In the genomic region with DNA sequence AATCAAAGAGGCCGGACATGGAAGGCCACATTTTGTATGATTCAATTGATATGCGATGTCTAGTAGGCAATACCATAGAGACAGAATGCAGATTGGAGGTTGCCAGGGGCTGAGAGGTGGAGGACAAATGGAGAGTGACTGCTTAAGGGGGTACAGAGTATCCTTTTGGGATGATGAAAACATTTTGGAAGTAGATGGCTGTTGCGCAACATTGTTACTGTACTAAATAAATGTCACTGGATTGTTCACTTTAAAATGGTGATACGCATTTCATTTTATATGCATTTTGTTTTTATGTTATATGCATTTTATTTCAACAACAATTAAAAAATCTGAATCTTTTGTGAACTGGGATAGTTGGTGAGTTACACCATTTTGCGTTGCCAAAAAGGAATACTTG, we compare ENCODE assay signal across 31 cellular contexts.
"Had no signal": no experiment of that assay in that cellular context is flagged by ENCODE, and none has a peak within 500 bp of the region (broad histone marks: within the 10 kb centered on the region; RNA-seq: fewer than 3 reads in every experiment).

No MANE protein-coding gene starts in this region.

- H3K4me2 ChIP-seq: neural progenitor cell, smooth muscle cell had no signal

- H3K4me3 Mint-ChIP-seq: natural killer cell; nephron; stimulated activated memory B cell treated with anti-CD40 and anti-IgM and Interleukin-4, amounts not matched to agents 10 μg/mL and 1 μg/mL and 100 μg/mL, for 72 hours; stimulated activated naive CD8-positive, alpha-beta T cell treated with anti-CD3 and anti-CD28 coated beads, Interleukin-15, amount 100 ng/mL, for 72 hours; type B pancreatic cell had no signal

- H3K9me3 ChIP-seq: ovary, psoas muscle, suprapubic skin, testis, transverse colon, upper lobe of right lung, uterus had no signal

- H3K4me3 ChIP-seq: neural progenitor cell, ovary, psoas muscle, skin epidermis, smooth muscle cell, spleen, suprapubic skin, testis, tibial artery, transverse colon, upper lobe of right lung, uterus had no signal

- H3K4me1 ChIP-seq: parathyroid adenoma, spleen, suprapubic skin, testis, tibial artery, transverse colon, upper lobe of right lung, uterus had no signal

- H2AFZ ChIP-seq: parathyroid adenoma had no signal

- DNase-seq: natural killer cell; occipital lobe; ovary; posterior cingulate gyrus; psoas muscle; right cardiac atrium; spleen; stimulated activated CD4-positive, alpha-beta T cell treated with anti-CD3 and anti-CD28 coated beads, Interleukin-12 subunit alpha, Interleukin-12 subunit beta, amount 100 ng/mL, for 4 hours; stimulated activated CD4-positive, alpha-beta T cell treated with anti-CD3 and anti-CD28 coated beads, Interleukin-1b, Interleukin-23, amount 100 ng/mL, for 48 hours; stimulated activated CD4-positive, alpha-beta T cell treated with anti-CD3 and anti-CD28 coated beads, Interleukin-4, amount 100 ng/mL, for 1 hour; stimulated activated CD4-positive, alpha-beta T cell treated with anti-CD3 and anti-CD28 coated beads, Interleukin-4, amount 100 ng/mL, for 4 hours; stimulated activated CD8-positive, alpha-beta memory T cell treated with anti-CD3 and anti-CD28 coated beads, Interleukin-4, amount 100 ng/mL, for 48 hours; stimulated activated naive CD4-positive, alpha-beta T cell; stimulated activated naive CD8-positive, alpha-beta T cell treated with anti-CD3 and anti-CD28 coated beads, Interleukin-15, amount 100 ng/mL, for 72 hours; stimulated activated naive CD8-positive, alpha-beta T cell treated with anti-CD3 and anti-CD28 coated beads, Interleukin-15, Interleukin-2, amounts not matched to agents 100 U/mL and 50 U/mL, for 24 hours; substantia nigra; testis; tibial artery; transverse colon; upper lobe of right lung; uterus had no signal

- H3K27me3 ChIP-seq: neural progenitor cell, ovary, suprapubic skin, testis, transverse colon, upper lobe of right lung, uterus had no signal

- H3K9ac ChIP-seq: neural progenitor cell, parathyroid adenoma had no signal

- H3K27ac ChIP-seq: neural progenitor cell, ovary, parathyroid adenoma, psoas muscle, skin epidermis, spleen, suprapubic skin, testis, tibial artery, transverse colon, upper lobe of right lung, uterus had no signal

- H3K36me3 Mint-ChIP-seq: neural progenitor cell; stimulated activated memory B cell treated with anti-CD40 and anti-IgM and Interleukin-4, amounts not matched to agents 10 μg/mL and 1 μg/mL and 100 μg/mL, for 72 hours; type B pancreatic cell had no signal

- H3K79me2 ChIP-seq: parathyroid adenoma had no signal

- ATAC-seq: natural killer cell; psoas muscle; right cardiac atrium; sciatic nerve; stimulated activated memory B cell treated with anti-CD40 and anti-IgM and Interleukin-4, amounts not matched to agents 10 μg/mL and 1 μg/mL and 100 μg/mL, for 72 hours; stimulated activated naive CD8-positive, alpha-beta T cell treated with anti-CD3 and anti-CD28 coated beads, Interleukin-15, amount 100 ng/mL, for 72 hours; stimulated activated naive CD8-positive, alpha-beta T cell treated with anti-CD3 and anti-CD28 coated beads, Interleukin-15, Interleukin-2, amounts not matched to agents 100 U/mL and 50 U/mL, for 24 hours; upper lobe of right lung had no signal

- H3K9me3 Mint-ChIP-seq: stimulated activated memory B cell treated with anti-CD40 and anti-IgM and Interleukin-4, amounts not matched to agents 10 μg/mL and 1 μg/mL and 100 μg/mL, for 72 hours; type B pancreatic cell had no signal

- H3K27ac Mint-ChIP-seq: natural killer cell; nephron; neural progenitor cell; progenitor cell of endocrine pancreas; stimulated activated memory B cell treated with anti-CD40 and anti-IgM and Interleukin-4, amounts not matched to agents 10 μg/mL and 1 μg/mL and 100 μg/mL, for 72 hours; stimulated activated naive CD8-positive, alpha-beta T cell treated with anti-CD3 and anti-CD28 coated beads, Interleukin-15, amount 100 ng/mL, for 72 hours; type B pancreatic cell had no signal

- H3K4me1 Mint-ChIP-seq: natural killer cell; stimulated activated memory B cell treated with anti-CD40 and anti-IgM and Interleukin-4, amounts not matched to agents 10 μg/mL and 1 μg/mL and 100 μg/mL, for 72 hours; stimulated activated naive CD8-positive, alpha-beta T cell treated with anti-CD3 and anti-CD28 coated beads, Interleukin-15, amount 100 ng/mL, for 72 hours had no signal

- H3K36me3 ChIP-seq: neural progenitor cell, ovary, spleen, suprapubic skin, tibial artery, transverse colon, upper lobe of right lung, uterus had no signal
